1 cellular context compared by ENCODE assay signal in genomic region chr5:167701103-167701502, GRCh38.
TF ChIP-seq lines count a peak whose summit lies in the region.

No MANE protein-coding gene starts in this region.

TF ChIP-seq in GM23338, 12 proteins besides CTCF, POLR2A, EP300 and RAD21 (continued from another document):
- no peak for TF ChIP-seq ZNF462 (CRISPR knock-in tag; IDR thresholded peaks at IDR 0.05)
- TF ChIP-seq NANOG (IDR thresholded peaks at IDR 0.05; ENCODE audit: borderline replicate concordance), result no peak
- no peak for TF ChIP-seq EZH2phosphoT487 (IDR thresholded peaks at IDR 0.05; ENCODE audit: unreplicated experiment)
- TF ChIP-seq ZNF114 (CRISPR knock-in tag; IDR thresholded peaks at IDR 0.05), result no peak
- no peak for TF ChIP-seq ETS1 (IDR thresholded peaks at IDR 0.05)
- TF ChIP-seq EZH2 (IDR thresholded peaks at IDR 0.05; ENCODE audit: low read depth, unreplicated experiment), result no peak
- TF ChIP-seq REST (IDR thresholded peaks at IDR 0.05; ENCODE audit: unreplicated experiment), result no peak
- TF ChIP-seq POLR2AphosphoS5 (IDR thresholded peaks at IDR 0.05; ENCODE audit: low read depth), result no peak
TF ChIP-seq in GM23338: peak in this region for 0.
